9 cellular contexts compared by ENCODE assay signal in genomic region chr12:48978291-48978740, GRCh38. TPM values are rescaled to one million over a fixed set of nuclear protein-coding genes. Genes with fewer than 3 reads are reported as not detected.
DNase-seq lines count a peak whose midpoint lies in the region; ATAC-seq and TF ChIP-seq lines count a peak whose summit lies in the region.
"Had no signal": no experiment of that assay in that cellular context is flagged by ENCODE, and none has a peak within 500 bp of the region (broad histone marks: within the 10 kb centered on the region; RNA-seq: fewer than 3 reads in every experiment).

WNT1 (plus strand) TSS chr12:48978322; CDS start chr12:48978651, 329 bp downstream.

- H3K4me3 ChIP-seq in MM.1S (ENCODE audit: low read length) (peak within 1 kb of the TSS; percentile 52), esophagus (ENCODE audit: low read depth in 1 of 2, low read length in 2 of 2) (peak within 1 kb of the TSS; percentile 25 to 50), sigmoid colon (peak within 1 kb of the TSS in 3 of 4 donors; percentile 5 to 39 (median 34))

- WGBS in esophagus, 2 donors, result 0 to 1% methylated on average over 27 to 45 of the region's 45 CpGs
- 1 to 3% methylated on average over 45 of the region's 45 CpGs for WGBS in sigmoid colon, 2 donors

- TF ChIP-seq POLR2A in sigmoid colon (IDR thresholded peaks at IDR 0.05), result no peak

- H3K4me2 ChIP-seq in MM.1S (ENCODE audit: low read depth, low read length), result peak within 1 kb of the TSS; percentile 89

- H4K20me1 ChIP-seq in MM.1S (ENCODE audit: insufficient read depth, low read length), result no peaks in the 10 kb centered on the region

- TF ChIP-seq EP300 in sigmoid colon (IDR thresholded peaks at IDR 0.05), result no peak

- H3K9ac ChIP-seq in MM.1S (ENCODE audit: low read length), result no peak within 1 kb of the TSS

- H3K27me3 ChIP-seq in MM.1S (replicated peaks; ENCODE audit: insufficient read depth, low read length), result peaks cover 93% of the 10 kb centered on the region
- H3K27me3 ChIP-seq in esophagus (ENCODE audit: control insufficient read depth in 1 of 2, insufficient read depth in 2 of 2, low read length in 2 of 2), result peaks cover 0 to 22% of the 10 kb centered on the region in 2 donors
- H3K27me3 ChIP-seq in sigmoid colon, result peaks cover 56 to 98% (median 85%) of the 10 kb centered on the region in 3 donors

- H3K36me3 ChIP-seq in MM.1S (replicated peaks; ENCODE audit: insufficient read depth, low read length) (no peaks in the 10 kb centered on the region), esophagus (ENCODE audit: control insufficient read depth in 2 of 2, insufficient read depth in 2 of 2, low read length in 1 of 2) (no peaks in the 10 kb centered on the region), sigmoid colon (no peaks in the 10 kb centered on the region)

- H2AFZ ChIP-seq in MM.1S (ENCODE audit: low read length), result peak within 1 kb of the TSS; percentile 46; the same call in 1 of the 2 replicates

- H3K27ac ChIP-seq in MM.1S (ENCODE audit: low read length), result no peak within 1 kb of the TSS
- no peak within 1 kb of the TSS for H3K27ac ChIP-seq in esophagus (ENCODE audit: low read depth in 2 of 2, low read length in 1 of 2)
- no peak within 1 kb of the TSS for H3K27ac ChIP-seq in sigmoid colon

- no peaks in the 10 kb centered on the region for H3K79me2 ChIP-seq in MM.1S (ENCODE audit: low read length)

- DNase-seq in MM.1S, result no peak
- DNase-seq in sigmoid colon, result no peak
- DNase-seq in KBM-7, result no peak
- no peak for DNase-seq in DMS114 treated with DMSO at 0.1 percent for 48 hours (lab: John Stamatoyannopoulos, UW; ENCODE audit: unreplicated experiment)
- no peak for DNase-seq in NK-92 (lab: John Stamatoyannopoulos, UW; ENCODE audit: unreplicated experiment)

- H3K4me1 ChIP-seq in MM.1S (ENCODE audit: low read length) (peaks cover 41% of the 10 kb centered on the region), esophagus (ENCODE audit: control insufficient read depth in 2 of 2, insufficient read depth in 2 of 2, low read length in 1 of 2) (peaks cover 25 to 30% of the 10 kb centered on the region in 2 donors), sigmoid colon (peaks cover 0 to 42% (median 41%) of the 10 kb centered on the region in 4 donors)

- in situ Hi-C loops in KBM-7 (cut with MboI; ENCODE audit: low pct_unique_long_range_greater_than_20kb, low sequenced_read_pairs), result no loop called here

- TF ChIP-seq CTCF in MM.1S (IDR thresholded peaks at IDR 0.05; ENCODE audit: low read length) (no peak; the same call in 1 of the 2 replicates), sigmoid colon (IDR thresholded peaks at IDR 0.05) (peak in 1 of 4 experiments; percentile 35)

- intact Hi-C loops in sigmoid colon (cut with DNase I), result no loop called here

- peak; percentile 9 for ATAC-seq in GM19452 (IDR thresholded peaks at IDR 0.05; ENCODE audit: unreplicated experiment)

- no peaks in the 10 kb centered on the region for H3K9me3 ChIP-seq in MM.1S (replicated peaks; ENCODE audit: insufficient read depth, low read length)
- H3K9me3 ChIP-seq in esophagus (ENCODE audit: control insufficient read depth in 2 of 2, insufficient read depth in 1 of 2, low read depth in 1 of 2, low read length in 1 of 2), result peaks cover 0 to 2% of the 10 kb centered on the region in 2 donors
- H3K9me3 ChIP-seq in sigmoid colon, result no peaks in the 10 kb centered on the region

- no peaks in the 10 kb centered on the region for H3K9me2 ChIP-seq in MM.1S (replicated peaks; ENCODE audit: insufficient read depth, low read length)

- H3F3A ChIP-seq in MM.1S (ENCODE audit: insufficient read depth, low read length), result no peaks in the 10 kb centered on the region

RNA-seq across cellular contexts. Expression of gene WNT1, which starts in this region (rescaled TPM):
- under 1 TPM in 1 of 2 donors, not detected in 1; 0.05 TPM for polyA plus RNA-seq in esophagus
- not detected for total RNA-seq in sigmoid colon
- under 1 TPM in 1 of 3 donors, not detected in 2; 0.10 TPM for polyA plus RNA-seq in sigmoid colon
- total RNA-seq: bronchial epithelial cell, HT1080 had no signal
